11 cellular contexts compared by ENCODE assay signal in genomic region chr3:120765830-120766511, GRCh38. TPM values are rescaled to one million over a fixed set of nuclear protein-coding genes. Genes with fewer than 3 reads are reported as not detected.
DNase-seq lines count a peak whose midpoint lies in the region; ATAC-seq and TF ChIP-seq lines count a peak whose summit lies in the region.
"Had no signal": no experiment of that assay in that cellular context is flagged by ENCODE, and none has a peak within 500 bp of the region (broad histone marks: within the 10 kb centered on the region; RNA-seq: fewer than 3 reads in every experiment).

No MANE protein-coding gene starts in this region.

- H3K27ac ChIP-seq in prostate gland, result peak overlapping the region; percentile 30 to 36

- H3K9me3 ChIP-seq in prostate gland, result no peaks in the 10 kb centered on the region
- H3K9me3 ChIP-seq: sigmoid colon had no signal

- ATAC-seq in activated naive CD8-positive, alpha-beta T cell treated with anti-CD3 and anti-CD28 coated beads, Interleukin-2, amount 50 U/mL, for 24 hours, result peak; percentile 36
- ATAC-seq in HG02588 (IDR thresholded peaks at IDR 0.05; ENCODE audit: unreplicated experiment) (peak; percentile 56), HG03432 (IDR thresholded peaks at IDR 0.05; ENCODE audit: unreplicated experiment) (peak; percentile 68)
- ATAC-seq: Panc1 had no signal

- DNase-seq in activated naive CD8-positive, alpha-beta T cell treated with anti-CD3 and anti-CD28 coated beads, Interleukin-2, amount 50 U/mL, for 24 hours, result no peak
- DNase-seq in activated naive CD8-positive, alpha-beta T cell treated with anti-CD3 and anti-CD28 coated beads for 36 hours, result no peak
- no peak for DNase-seq in prostate gland (ENCODE audit: low spot score)
- DNase-seq in effector CD4-positive, alpha-beta T cell, result no peak
- no peak for DNase-seq in NCI-H187 treated with DMSO at 0.1 percent for 48 hours (lab: John Stamatoyannopoulos, UW)
- no peak for DNase-seq in T1000 (lab: John Stamatoyannopoulos, UW)
- DNase-seq: DMS153, sigmoid colon had no signal

- no peak for TF ChIP-seq CTCF in prostate gland (IDR thresholded peaks at IDR 0.05)

- no peak for TF ChIP-seq POLR2A in prostate gland (IDR thresholded peaks at IDR 0.05)

- no peaks in the 10 kb centered on the region for H3K27me3 ChIP-seq in prostate gland (replicated peaks; ENCODE audit: insufficient read depth)
- H3K27me3 ChIP-seq: sigmoid colon had no signal

- no peaks in the 10 kb centered on the region for H3K36me3 ChIP-seq in prostate gland
- H3K36me3 ChIP-seq: sigmoid colon had no signal

- H3K27ac Mint-ChIP-seq in activated naive CD8-positive, alpha-beta T cell treated with anti-CD3 and anti-CD28 coated beads, Interleukin-2, amount 50 U/mL, for 24 hours, result peak overlapping the region; percentile 17
- no peak overlapping the region for H3K27ac Mint-ChIP-seq in activated naive CD8-positive, alpha-beta T cell treated with anti-CD3 and anti-CD28 coated beads for 36 hours

- peaks cover 52% of the 10 kb centered on the region for H3K4me1 Mint-ChIP-seq in activated naive CD8-positive, alpha-beta T cell treated with anti-CD3 and anti-CD28 coated beads, Interleukin-2, amount 50 U/mL, for 24 hours
- peaks cover 58% of the 10 kb centered on the region for H3K4me1 Mint-ChIP-seq in activated naive CD8-positive, alpha-beta T cell treated with anti-CD3 and anti-CD28 coated beads for 36 hours

- H3K4me1 ChIP-seq in prostate gland (replicated peaks), result no peaks in the 10 kb centered on the region

- no peaks in the 10 kb centered on the region for H3K9me3 Mint-ChIP-seq in activated naive CD8-positive, alpha-beta T cell treated with anti-CD3 and anti-CD28 coated beads, Interleukin-2, amount 50 U/mL, for 24 hours
- H3K9me3 Mint-ChIP-seq in activated naive CD8-positive, alpha-beta T cell treated with anti-CD3 and anti-CD28 coated beads for 36 hours, result no peaks in the 10 kb centered on the region

- H3K27me3 Mint-ChIP-seq in activated naive CD8-positive, alpha-beta T cell treated with anti-CD3 and anti-CD28 coated beads, Interleukin-2, amount 50 U/mL, for 24 hours, result no peaks in the 10 kb centered on the region
- H3K27me3 Mint-ChIP-seq in activated naive CD8-positive, alpha-beta T cell treated with anti-CD3 and anti-CD28 coated beads for 36 hours, result no peaks in the 10 kb centered on the region

- intact Hi-C loops in prostate gland (cut with DNase I), result no loop called here

- peaks cover 3% of the 10 kb centered on the region for H3K36me3 Mint-ChIP-seq in activated naive CD8-positive, alpha-beta T cell treated with anti-CD3 and anti-CD28 coated beads, Interleukin-2, amount 50 U/mL, for 24 hours (ENCODE audit: low read depth)
- peaks cover 19% of the 10 kb centered on the region for H3K36me3 Mint-ChIP-seq in activated naive CD8-positive, alpha-beta T cell treated with anti-CD3 and anti-CD28 coated beads for 36 hours

- no peak overlapping the region for H3K4me3 ChIP-seq in prostate gland
- H3K4me3 ChIP-seq: sigmoid colon had no signal

- no peak overlapping the region for H3K4me3 Mint-ChIP-seq in activated naive CD8-positive, alpha-beta T cell treated with anti-CD3 and anti-CD28 coated beads, Interleukin-2, amount 50 U/mL, for 24 hours
- H3K4me3 Mint-ChIP-seq in activated naive CD8-positive, alpha-beta T cell treated with anti-CD3 and anti-CD28 coated beads for 36 hours, result no peak overlapping the region

RNA-seq across cellular contexts. Expression of gene GTF2E1, which starts 23.4 kb away (rescaled TPM):
- total RNA-seq in activated naive CD8-positive, alpha-beta T cell treated with anti-CD3 and anti-CD28 coated beads for 36 hours, result 10 to 100 TPM; 29.0 to 30.9 TPM
- total RNA-seq in prostate gland, result 10 to 100 TPM; 15.3 to 17.5 TPM

RNA-seq across cellular contexts. Expression of gene RABL3, which starts 23.7 kb away (rescaled TPM):
- total RNA-seq in activated naive CD8-positive, alpha-beta T cell treated with anti-CD3 and anti-CD28 coated beads for 36 hours, result 10 to 100 TPM; 33.4 to 38.8 TPM
- total RNA-seq in prostate gland, result 10 to 100 TPM; 13.5 to 24.2 TPM
